ENCODE assay signal across 10 cellular contexts in genomic region chr6:52514514-52514913, GRCh38.
DNase-seq lines count a peak whose midpoint lies in the region; ATAC-seq and TF ChIP-seq lines count a peak whose summit lies in the region.
"Had no signal": no experiment of that assay in that cellular context is flagged by ENCODE, and none has a peak within 500 bp of the region (broad histone marks: within the 10 kb centered on the region; RNA-seq: fewer than 3 reads in every experiment).

No MANE protein-coding gene starts in this region.

- H3K27me3 ChIP-seq in RWPE2 (ENCODE audit: insufficient read depth, poor library complexity, severe bottlenecking) (no peaks in the 10 kb centered on the region), gastrocnemius medialis (no peaks in the 10 kb centered on the region)
- H3K27me3 ChIP-seq: SJCRH30 had no signal

- ATAC-seq in RWPE2 (ENCODE audit: low read depth) (peak; percentile 22; the same call in 2 of the 3 replicates), gastrocnemius medialis (no peak), GM21576 (IDR thresholded peaks at IDR 0.05; ENCODE audit: unreplicated experiment) (no peak), T-cell (replicated peaks in 1 of 4) (no peak)

- POLR2A ChIA-PET in T-cell (lab: Charles Lee): no interaction called here

- H3K27ac Mint-ChIP-seq in T-cell: no peak overlapping the region

- CTCF ChIA-PET in T-cell (lab: Charles Lee): no interaction called here

- no peaks in the 10 kb centered on the region for H3K27me3 Mint-ChIP-seq in T-cell

- DNase-seq in GM03348 (ENCODE audit: low spot score) (peak; percentile 73), RWPE2 (ENCODE audit: low spot score) (no peak), foreskin fibroblast (peak; percentile 94 to 96), gastrocnemius medialis (peak; percentile 28 to 55), cerebellar cortex (ENCODE audit: low spot score) (no peak), T-cell (no peak), DMS53 treated with DMSO at 0.1 percent for 48 hours (lab: John Stamatoyannopoulos, UW; ENCODE audit: unreplicated experiment) (no peak)
- DNase-seq: Karpas-422, SJCRH30 had no signal

- no peak overlapping the region for H3K4me3 ChIP-seq in RWPE2 (ENCODE audit: severe bottlenecking)
- no peak overlapping the region for H3K4me3 ChIP-seq in foreskin fibroblast (ENCODE audit: low read depth in 1 of 2, low read length in 2 of 2)
- H3K4me3 ChIP-seq in gastrocnemius medialis: no peak overlapping the region
- H3K4me3 ChIP-seq: SJCRH30 had no signal

- TF ChIP-seq CTCF in RWPE2 (IDR thresholded peaks at IDR 0.05; ENCODE audit: poor library complexity, severe bottlenecking) (no peak), foreskin fibroblast (IDR thresholded peaks at IDR 0.05; ENCODE audit: low read depth, low read length) (no peak), gastrocnemius medialis (IDR thresholded peaks at IDR 0.05 in 4 of 5, conservative IDR thresholded peaks at IDR 0.05 in 1 of 5) (no peak)

- H3K4me1 Mint-ChIP-seq in T-cell: peaks cover 0 to 2% (median 0%) of the 10 kb centered on the region in 3 donors

- no peak for TF ChIP-seq POLR2A in gastrocnemius medialis (IDR thresholded peaks at IDR 0.05)

- H3K36me3 ChIP-seq in RWPE2 (ENCODE audit: low read depth) (peaks cover 39% of the 10 kb centered on the region), gastrocnemius medialis (no peaks in the 10 kb centered on the region)

- H3K4me1 ChIP-seq in RWPE2 (ENCODE audit: insufficient read depth, poor library complexity, severe bottlenecking) (peaks cover 66% of the 10 kb centered on the region), gastrocnemius medialis (peaks cover 25 to 40% of the 10 kb centered on the region in 2 donors)

- no peaks in the 10 kb centered on the region for H3K9me3 ChIP-seq in RWPE2 (ENCODE audit: severe bottlenecking)
- H3K9me3 ChIP-seq in gastrocnemius medialis: no peaks in the 10 kb centered on the region
- H3K9me3 ChIP-seq: SJCRH30 had no signal

- peaks cover 63% of the 10 kb centered on the region for H3K36me3 Mint-ChIP-seq in T-cell

- H3K9me3 Mint-ChIP-seq in T-cell: no peaks in the 10 kb centered on the region

- H3K27ac ChIP-seq in RWPE2 (ENCODE audit: poor library complexity, severe bottlenecking): peak overlapping the region; percentile 96
- peak overlapping the region; percentile 40 to 80 (median 61) for H3K27ac ChIP-seq in gastrocnemius medialis
- H3K27ac ChIP-seq: SJCRH30 had no signal

- intact Hi-C loops in gastrocnemius medialis (cut with DNase I; ENCODE audit: low total_unique reads): loop anchor here (10.0 kb wide), 1 partner anchor 480 kb away; the partner anchor contains the start of gene GSTA4

- in situ Hi-C loops in gastrocnemius medialis (cut with MboI; ENCODE audit: low sequenced_read_pairs in 4 of 4): loop anchor here in 1 of 4 donors (10.0 kb wide), 1 partner anchor 60 kb away; the partner anchor contains the start of gene TRAM2

- H3K4me3 Mint-ChIP-seq in T-cell: no peak overlapping the region

Comparison
In these comparisons a context has a peak if more than half of its experiments do, and no peak if none do; other contexts are left out.
1. DNase-seq: peak in GM03348 (single experiment), foreskin fibroblast (2 of 2) and gastrocnemius medialis (2 of 2); none in RWPE2 (single experiment), cerebellar cortex (single experiment), T-cell (0 of 34) and DMS53 treated with DMSO at 0.1 percent for 48 hours (single experiment).